Comparison of ENCODE assay signal across 13 cellular contexts in the genomic region with DNA sequence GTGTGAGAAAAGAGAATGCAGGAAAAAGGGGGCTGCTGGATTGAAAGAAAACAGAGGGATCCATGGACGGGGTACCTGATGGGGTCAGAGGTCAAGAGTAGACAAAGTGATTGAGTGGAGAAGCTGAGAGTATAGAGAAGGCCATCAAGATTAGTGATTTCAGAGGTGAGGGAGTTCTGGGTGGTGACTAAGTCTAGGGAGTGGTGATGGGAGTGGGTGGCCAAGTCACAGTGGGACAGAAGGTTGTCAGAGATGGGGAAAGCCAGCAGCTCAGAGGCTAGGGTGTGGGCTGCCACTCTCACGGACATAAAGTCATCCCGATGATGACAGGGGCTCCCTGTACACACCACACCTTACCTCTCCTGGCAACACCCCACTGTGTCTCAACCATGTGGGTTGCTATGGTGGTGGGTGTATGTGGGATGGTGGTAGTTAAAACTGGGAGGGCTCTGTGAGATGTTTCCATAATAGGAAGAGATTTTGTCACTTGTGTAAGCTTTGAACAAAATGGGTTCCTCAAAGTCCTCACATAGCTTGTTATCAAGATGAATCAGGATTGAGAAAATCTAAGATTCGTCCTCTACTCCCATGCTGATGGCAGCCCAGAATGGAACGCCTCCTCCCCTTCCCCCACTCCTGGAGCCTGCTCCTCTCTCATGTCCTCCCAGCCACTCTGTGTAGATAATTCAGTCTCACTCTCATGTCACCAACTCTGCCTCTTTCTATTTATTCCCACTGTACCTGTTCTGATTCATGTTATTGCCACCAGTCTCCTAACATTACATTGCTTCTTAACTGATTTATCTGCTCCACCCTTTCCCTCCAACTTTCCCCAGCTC. TPM values are rescaled to one million over a fixed set of nuclear protein-coding genes. Genes with fewer than 3 reads are reported as not detected.
DNase-seq lines count a peak whose midpoint lies in the region; ATAC-seq, FAIRE-seq and TF ChIP-seq lines count a peak whose summit lies in the region.
"Had no signal": no experiment of that assay in that cellular context is flagged by ENCODE, and none has a peak within 500 bp of the region (broad histone marks: within the 10 kb centered on the region; RNA-seq: fewer than 3 reads in every experiment).

No MANE protein-coding gene starts in this region.

- H3K27ac ChIP-seq in spleen (no peak overlapping the region), Karpas-422 (ENCODE audit: low read length) (no peak overlapping the region)
- H3K27ac ChIP-seq: neutrophil had no signal

- H3K9me3 ChIP-seq in spleen: no peaks in the 10 kb centered on the region
- H3K9me3 ChIP-seq in Karpas-422 (ENCODE audit: low read length): no peaks in the 10 kb centered on the region
- H3K9me3 ChIP-seq: neutrophil had no signal

- intact Hi-C loops in spleen (cut with DNase I; ENCODE audit: low total_unique reads): no loop called here

- no peak overlapping the region for H3K9ac ChIP-seq in Karpas-422 (ENCODE audit: low read length)

- DNase-seq in activated CD4-positive, alpha-beta T cell treated with anti-CD3 and anti-CD28 coated beads for 4 hours: peak; percentile 44 to 59
- DNase-seq in stimulated activated CD4-positive, alpha-beta T cell treated with anti-CD3 and anti-CD28 coated beads, TNF-alpha, amount 100 ng/mL, for 48 hours (ENCODE audit: low read depth in 3 of 3): peak; percentile 50 to 72 (median 60)
- DNase-seq in spleen (no peak), D721Med (ENCODE audit: insufficient read length, low spot score) (no peak), Karpas-422 (no peak)
- DNase-seq: islet precursor cell, KBM-7 had no signal

- H3K27me3 ChIP-seq in spleen (replicated peaks in 1 of 7) (no peaks in the 10 kb centered on the region), Karpas-422 (ENCODE audit: low read length) (no peaks in the 10 kb centered on the region)
- H3K27me3 ChIP-seq: neutrophil had no signal

- H3K4me3 ChIP-seq in spleen: no peak overlapping the region
- no peak overlapping the region for H3K4me3 ChIP-seq in Karpas-422 (ENCODE audit: low read length)

- 73 to 93% (median 80%) methylated on average over 5 of the region's 5 CpGs for WGBS in spleen, 5 donors

- H3K36me3 ChIP-seq in spleen (no peaks in the 10 kb centered on the region), Karpas-422 (ENCODE audit: insufficient read depth, low read length) (no peaks in the 10 kb centered on the region)
- H3K36me3 ChIP-seq: neutrophil had no signal

- ATAC-seq in GM19023 (IDR thresholded peaks at IDR 0.05; ENCODE audit: unreplicated experiment) (peak; percentile 44), esophagus mucosa (peak; percentile 59), HG03442 (IDR thresholded peaks at IDR 0.05; ENCODE audit: unreplicated experiment) (no peak)

- no peak overlapping the region for H2AFZ ChIP-seq in Karpas-422 (ENCODE audit: low read length)

- H4K20me1 ChIP-seq in Karpas-422 (ENCODE audit: insufficient read depth, low read depth, low read length): 0 out of 2 replicates have a peak, but pooled peaks cover 5% of the 10 kb centered on the region

- no peak for FAIRE-seq in D721Med (lab: Jason Lieb, UNC)
- FAIRE-seq: GM12891, RCC 7860 had no signal

- TF ChIP-seq POLR2A in spleen (IDR thresholded peaks at IDR 0.05): no peak

- H3K4me1 ChIP-seq in spleen (peaks cover 19 to 79% (median 51%) of the 10 kb centered on the region in 6 donors), Karpas-422 (ENCODE audit: low read length) (peaks cover 12% of the 10 kb centered on the region)

- TF ChIP-seq CTCF in spleen (IDR thresholded peaks at IDR 0.05 in 8 of 11, conservative IDR thresholded peaks at IDR 0.05 in 3 of 11) (no peak), D721Med (IDR thresholded peaks at IDR 0.05; ENCODE audit: insufficient read depth, missing control alignments) (no peak)

- H3K9me2 ChIP-seq in Karpas-422 (replicated peaks; ENCODE audit: insufficient read depth, low read length): no peaks in the 10 kb centered on the region

- no peaks in the 10 kb centered on the region for H3K79me2 ChIP-seq in Karpas-422 (ENCODE audit: low read length)

- H3K4me2 ChIP-seq in Karpas-422 (ENCODE audit: low read depth, low read length, poor library complexity, severe bottlenecking): no peak overlapping the region

RNA-seq across cellular contexts. Expression of a gene that starts 20.3 kb away (rescaled TPM):
- total RNA-seq in esophagus mucosa (4.6 TPM), spleen (100 to 1,000 TPM in 4 of 7 donors, 10 to 100 TPM in 3; 54.2 to 207 (median 112) TPM)
- 10 to 100 TPM in 1 of 3 donors, 1 to 10 TPM in 2; 5.8 to 17.3 (median 8.1) TPM for polyA plus RNA-seq in spleen
- total RNA-seq in Karpas-422 (2014; rRNA removed; shearing (Covaris generic); ENCODE audit: low replicate concordance): 0.07 and 0.29 TPM in 2 replicates

Comparison
In these comparisons a context has a peak if more than half of its experiments do, and no peak if none do; other contexts are left out.
1. DNase-seq: peak in activated CD4-positive, alpha-beta T cell treated with anti-CD3 and anti-CD28 coated beads for 4 hours (2 of 2) and stimulated activated CD4-positive, alpha-beta T cell treated with anti-CD3 and anti-CD28 coated beads, TNF-alpha, amount 100 ng/mL, for 48 hours (3 of 3); none in spleen (single experiment), D721Med (single experiment) and Karpas-422 (single experiment).